In the genomic region with DNA sequence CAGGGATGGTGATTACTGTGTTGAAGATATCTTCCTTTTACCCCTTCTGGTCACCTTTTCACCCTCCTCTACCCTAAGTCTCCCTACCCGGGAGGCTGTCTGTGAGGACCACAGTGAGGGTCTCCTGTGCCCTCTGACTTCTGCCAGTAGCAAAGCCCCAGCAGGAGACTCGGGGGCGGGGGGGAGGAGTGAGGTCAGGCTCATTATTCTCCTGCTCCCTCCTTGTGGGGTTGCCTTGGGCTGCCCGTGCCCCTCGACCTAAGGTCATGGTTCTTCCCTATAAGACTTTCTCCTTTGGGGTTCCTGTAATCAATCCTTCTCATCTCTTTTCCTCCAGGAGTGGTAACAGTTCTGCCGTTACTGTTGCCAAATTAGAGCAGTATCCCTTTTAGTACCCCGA, we compare ENCODE assay signal across 26 cellular contexts.
DNase-seq lines count a peak whose midpoint lies in the region; ATAC-seq, FAIRE-seq and TF ChIP-seq lines count a peak whose summit lies in the region.
"Had no signal": no experiment of that assay in that cellular context is flagged by ENCODE, and none has a peak within 500 bp of the region (broad histone marks: within the 10 kb centered on the region; RNA-seq: fewer than 3 reads in every experiment).

No MANE protein-coding gene starts in this region.

- no peak for TF ChIP-seq CTCF in bronchial epithelial cell (IDR thresholded peaks at IDR 0.05; ENCODE audit: insufficient read depth, low read length, severe bottlenecking)
- TF ChIP-seq CTCF in nephron progenitor cell (IDR thresholded peaks at IDR 0.05): no peak
- no peak for TF ChIP-seq CTCF in neural progenitor cell (IDR thresholded peaks at IDR 0.05)
- no peak for TF ChIP-seq CTCF in testis (IDR thresholded peaks at IDR 0.05)
- TF ChIP-seq CTCF in spleen (IDR thresholded peaks at IDR 0.05 in 8 of 11, conservative IDR thresholded peaks at IDR 0.05 in 3 of 11): no peak

- H3K27ac Mint-ChIP-seq in nephron progenitor cell (peak overlapping the region; percentile 43), neural progenitor cell (no peak overlapping the region)
- H3K27ac Mint-ChIP-seq: CD14-positive monocyte; CD4-positive, alpha-beta memory T cell; CD4-positive, CD25-positive, alpha-beta regulatory T cell; CD8-positive, alpha-beta memory T cell had no signal

- peak overlapping the region; percentile 19 for H3K4me2 ChIP-seq in neural progenitor cell
- H3K4me2 ChIP-seq: BLaER1 had no signal

- DNase-seq in bronchial epithelial cell (ENCODE audit: low read depth): no peak
- DNase-seq in nephron progenitor cell: peak; percentile 29
- DNase-seq in neural progenitor cell (ENCODE audit: low spot score): no peak
- no peak for DNase-seq in testis
- no peak for DNase-seq in aorta
- DNase-seq in DMS153 treated with DMSO at 0.1 percent for 48 hours (lab: John Stamatoyannopoulos, UW; ENCODE audit: unreplicated experiment): no peak
- no peak for DNase-seq in spleen
- DNase-seq in inferior parietal cortex (ENCODE audit: extremely low spot score): no peak
- DNase-seq: 8988T; ACHN; BE2C; C1 segment of cervical spinal cord; CD4-positive, alpha-beta memory T cell; CD4-positive, CD25-positive, alpha-beta regulatory T cell; CD8-positive, alpha-beta memory T cell; COR-L47; DMS 273 treated with DMSO at 0.1 percent for 48 hours; DMS153; DMS79 treated with DMSO at 0.1 percent for 48 hours; GF-D8 had no signal

- H3K36me3 Mint-ChIP-seq in nephron progenitor cell (ENCODE audit: low read depth) (peaks cover 26% of the 10 kb centered on the region), neural progenitor cell (peaks cover 25% of the 10 kb centered on the region)
- H3K36me3 Mint-ChIP-seq: CD14-positive monocyte; CD4-positive, alpha-beta memory T cell; CD4-positive, CD25-positive, alpha-beta regulatory T cell; CD8-positive, alpha-beta memory T cell had no signal

- peak; percentile 7 for FAIRE-seq in bronchial epithelial cell (lab: Jason Lieb, UNC)
- FAIRE-seq: A204.1, G401.6, GM12891, GM19239 had no signal

- peaks cover 100% of the 10 kb centered on the region for H4K20me1 ChIP-seq in neural progenitor cell (ENCODE audit: low read depth)
- H4K20me1 ChIP-seq: BLaER1 had no signal

- TF ChIP-seq POLR2A in testis (IDR thresholded peaks at IDR 0.05): no peak
- no peak for TF ChIP-seq POLR2A in spleen (IDR thresholded peaks at IDR 0.05)

- H3K9me3 ChIP-seq in neural progenitor cell (ENCODE audit: low read depth): no peaks in the 10 kb centered on the region
- no peaks in the 10 kb centered on the region for H3K9me3 ChIP-seq in testis
- H3K9me3 ChIP-seq in aorta (ENCODE audit: control insufficient read depth, low read length): no peaks in the 10 kb centered on the region
- H3K9me3 ChIP-seq in spleen: peaks cover 0 to 4% (median 0%) of the 10 kb centered on the region in 8 donors
- H3K9me3 ChIP-seq: BE2C, BLaER1 had no signal

- no peak for ATAC-seq in aorta (ENCODE audit: low FRiP score)

- H3K4me1 Mint-ChIP-seq in nephron progenitor cell (peaks cover 86% of the 10 kb centered on the region), neural progenitor cell (peaks cover 35% of the 10 kb centered on the region)
- H3K4me1 Mint-ChIP-seq: CD14-positive monocyte; CD4-positive, alpha-beta memory T cell; CD4-positive, CD25-positive, alpha-beta regulatory T cell; CD8-positive, alpha-beta memory T cell had no signal

- no peak overlapping the region for H3K4me3 Mint-ChIP-seq in nephron progenitor cell
- no peak overlapping the region for H3K4me3 Mint-ChIP-seq in neural progenitor cell
- H3K4me3 Mint-ChIP-seq: CD14-positive monocyte; CD4-positive, alpha-beta memory T cell; CD4-positive, CD25-positive, alpha-beta regulatory T cell; CD8-positive, alpha-beta memory T cell had no signal

- H3K27ac ChIP-seq in neural progenitor cell (no peak overlapping the region), testis (peak overlapping the region; percentile 71 to 83), aorta (ENCODE audit: low read depth in 1 of 2, low read length in 2 of 2) (no peak overlapping the region), spleen (no peak overlapping the region)
- H3K27ac ChIP-seq: BLaER1 had no signal

- H3K27me3 ChIP-seq in bronchial epithelial cell (ENCODE audit: control insufficient read depth, insufficient read depth, low read length): no peaks in the 10 kb centered on the region
- H3K27me3 ChIP-seq in neural progenitor cell: no peaks in the 10 kb centered on the region
- no peaks in the 10 kb centered on the region for H3K27me3 ChIP-seq in testis
- no peaks in the 10 kb centered on the region for H3K27me3 ChIP-seq in aorta (ENCODE audit: control insufficient read depth in 1 of 2, insufficient read depth in 2 of 2, low read length in 1 of 2)
- peaks cover 0 to 7% (median 0%) of the 10 kb centered on the region in 7 donors for H3K27me3 ChIP-seq in spleen (replicated peaks in 1 of 7)
- H3K27me3 ChIP-seq: BE2C, BLaER1 had no signal

- peaks cover 100% of the 10 kb centered on the region for H3K79me2 ChIP-seq in neural progenitor cell (ENCODE audit: low read depth)

- H3K27me3 Mint-ChIP-seq in nephron progenitor cell (ENCODE audit: low read depth, poor library complexity): peaks cover 3% of the 10 kb centered on the region
- H3K27me3 Mint-ChIP-seq in neural progenitor cell (ENCODE audit: insufficient read depth, low read depth): peaks cover 2% of the 10 kb centered on the region

- no peaks in the 10 kb centered on the region for H3K36me3 ChIP-seq in bronchial epithelial cell (ENCODE audit: control insufficient read depth, insufficient read depth, low read length)
- H3K36me3 ChIP-seq in neural progenitor cell: no peaks in the 10 kb centered on the region
- no peaks in the 10 kb centered on the region for H3K36me3 ChIP-seq in testis (ENCODE audit: low read depth, missing control alignments)
- no peaks in the 10 kb centered on the region for H3K36me3 ChIP-seq in aorta (ENCODE audit: control insufficient read depth in 1 of 2, insufficient read depth in 2 of 2, low read length in 1 of 2)
- no peaks in the 10 kb centered on the region for H3K36me3 ChIP-seq in spleen
- H3K36me3 ChIP-seq: BE2C, BLaER1 had no signal

- H3K4me1 ChIP-seq in neural progenitor cell (peaks cover 55% of the 10 kb centered on the region), testis (peaks cover 26% of the 10 kb centered on the region), aorta (ENCODE audit: control insufficient read depth in 1 of 2, insufficient read depth in 2 of 2, low read length in 2 of 2) (peaks cover 0 to 2% of the 10 kb centered on the region in 2 donors), spleen (no peaks in the 10 kb centered on the region)
- H3K4me1 ChIP-seq: BE2C, BLaER1 had no signal

- H3K9me3 Mint-ChIP-seq in nephron progenitor cell (no peaks in the 10 kb centered on the region), neural progenitor cell (no peaks in the 10 kb centered on the region)
- H3K9me3 Mint-ChIP-seq: CD4-positive, alpha-beta memory T cell had no signal

- no peak overlapping the region for H2AFZ ChIP-seq in neural progenitor cell (replicated peaks)

- H3K4me3 ChIP-seq in bronchial epithelial cell (ENCODE audit: low read depth, low read length) (no peak overlapping the region), neural progenitor cell (no peak overlapping the region), testis (no peak overlapping the region), aorta (ENCODE audit: low read length in 2 of 2) (no peak overlapping the region), spleen (no peak overlapping the region)
- H3K4me3 ChIP-seq: BLaER1 had no signal

- peaks cover 43% of the 10 kb centered on the region for H3F3A ChIP-seq in neural progenitor cell (ENCODE audit: low read depth)

- no peak overlapping the region for H3K9ac ChIP-seq in neural progenitor cell
- H3K9ac ChIP-seq: BLaER1 had no signal

- 58 to 76% methylated on average over 7 of the region's 7 CpGs for WGBS in testis, 2 donors
- WGBS in aorta, 2 donors: 71 to 75% methylated on average over 7 of the region's 7 CpGs
- 61 to 74% (median 72%) methylated on average over 7 of the region's 7 CpGs for WGBS in spleen, 5 donors

- intact Hi-C loops in testis (cut with DNase I; ENCODE audit: low total_unique reads): no loop called here
- intact Hi-C loops in aorta (cut with DNase I): loop anchor here in 1 of 2 donors (10.0 kb wide), 1 partner anchor 53 kb away; no protein-coding TSS in a partner anchor
- intact Hi-C loops in spleen (cut with DNase I; ENCODE audit: low total_unique reads): no loop called here

Comparison
In these comparisons a context has a peak if more than half of its experiments do, and no peak if none do; other contexts are left out.
1. H3K27ac ChIP-seq: peak in testis (2 of 2); none in neural progenitor cell (single experiment), aorta (0 of 2) and spleen (0 of 8).